In the genomic region with DNA sequence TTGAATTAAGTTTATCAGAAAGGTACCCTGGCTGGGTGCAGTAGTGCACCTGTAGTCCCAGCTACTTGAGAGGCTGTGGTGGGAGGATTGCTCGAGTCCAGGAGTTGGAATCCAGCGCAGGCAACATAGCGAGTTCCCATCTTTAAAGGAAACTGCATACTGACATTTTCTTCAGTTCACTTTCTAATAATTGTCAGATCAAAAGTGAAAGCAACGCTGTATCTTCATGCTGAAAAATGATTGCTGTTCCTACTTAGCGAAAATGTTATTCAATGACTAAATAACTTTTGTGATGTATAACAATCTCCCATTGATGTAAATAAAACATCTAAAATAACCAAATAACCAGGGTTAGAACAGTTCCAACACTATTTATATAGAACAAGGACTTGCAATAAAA, we compare ENCODE assay signal across 8 cellular contexts. TPM values are rescaled to one million over a fixed set of nuclear protein-coding genes. Genes with fewer than 3 reads are reported as not detected.
A peak's percentile ranks its signal among the peaks of the same experiment; 100 is the strongest.
DNase-seq lines count a peak whose midpoint lies in the region; ATAC-seq and TF ChIP-seq lines count a peak whose summit lies in the region.

No MANE protein-coding gene starts in this region.

- H3K79me2 ChIP-seq in PC-3 (ENCODE audit: low read length): peaks cover 74% of the 10 kb centered on the region

- H3K4me3 ChIP-seq in PC-3 (ENCODE audit: low read length) (peak overlapping the region; percentile 87), epithelial cell of esophagus (ENCODE audit: low read length) (peak overlapping the region; percentile 74), prostate gland (peak overlapping the region; percentile 77 to 95)

- DNase-seq in PC-3 (no peak), epithelial cell of esophagus (ENCODE audit: low read depth) (no peak), prostate gland (ENCODE audit: low spot score) (no peak), NCI-H226 (no peak)

- H3K9ac ChIP-seq in ES-I3 (ENCODE audit: low read depth, low read length) (peak overlapping the region; percentile 84), PC-3 (ENCODE audit: low read length) (peak overlapping the region; percentile 99; the same call in 1 of the 2 replicates)

- TF ChIP-seq POLR2A in prostate gland (IDR thresholded peaks at IDR 0.05): no peak

- no peaks in the 10 kb centered on the region for H3K36me3 ChIP-seq in ES-I3 (ENCODE audit: insufficient read depth, low read length)
- no peaks in the 10 kb centered on the region for H3K36me3 ChIP-seq in PC-3 (ENCODE audit: low read depth, low read length)
- no peaks in the 10 kb centered on the region for H3K36me3 ChIP-seq in prostate gland

- intact Hi-C loops in PC-3 (cut with micrococcal nuclease): loop anchor here (5.0 kb wide), 2 partner anchors 69 to 149 kb away; a partner anchor contains a TSS
- intact Hi-C loops in prostate gland (cut with DNase I): loop anchor here (2.0 to 10.0 kb wide), 2 partner anchors 67 to 151 kb away; a partner anchor contains a TSS

- H3K27me3 ChIP-seq in PC-3 (ENCODE audit: low read length) (no peaks in the 10 kb centered on the region), prostate gland (replicated peaks; ENCODE audit: insufficient read depth) (no peaks in the 10 kb centered on the region)

- H3K9me2 ChIP-seq in PC-3 (replicated peaks; ENCODE audit: low read length): no peaks in the 10 kb centered on the region

- H3K4me2 ChIP-seq in PC-3 (ENCODE audit: low read length): peak overlapping the region; percentile 91

- TF ChIP-seq CTCF in PC-3 (conservative IDR thresholded peaks at IDR 0.05; ENCODE audit: low read depth, low read length) (no peak), epithelial cell of esophagus (IDR thresholded peaks at IDR 0.05; ENCODE audit: insufficient read depth, low read depth, low read length, missing control alignments) (no peak), prostate gland (IDR thresholded peaks at IDR 0.05) (no peak)

- BruUV-seq in PC-3 (replicated peaks; lab: Mats Ljungman, UMichigan): no TSS peak

- 24% methylated on average over 5 of the region's 5 CpGs for WGBS in prostate gland

- CTCF ChIA-PET in PC-3 (lab: Charles Lee): no interaction called here

- peaks cover 10% of the 10 kb centered on the region; the same call in 1 of the 2 replicates for H4K20me1 ChIP-seq in PC-3 (ENCODE audit: low read length)

- ATAC-seq in PC-3: no peak
- ATAC-seq in HG03442 (IDR thresholded peaks at IDR 0.05; ENCODE audit: unreplicated experiment): no peak
- no peak for ATAC-seq in GM19452 (IDR thresholded peaks at IDR 0.05; ENCODE audit: unreplicated experiment)
- no peak for ATAC-seq in GM21528 (IDR thresholded peaks at IDR 0.05; ENCODE audit: low FRiP score, unreplicated experiment)

- H3K4me1 ChIP-seq in ES-I3 (ENCODE audit: insufficient read depth, low read length) (peaks cover 3% of the 10 kb centered on the region; the same call in 1 of the 2 replicates), PC-3 (ENCODE audit: insufficient read depth, low read length) (peaks cover 8% of the 10 kb centered on the region), prostate gland (replicated peaks) (peaks cover 6% of the 10 kb centered on the region)

- no peaks in the 10 kb centered on the region for H3F3A ChIP-seq in PC-3 (ENCODE audit: low read length, unreplicated experiment)

- H3K9me3 ChIP-seq in ES-I3 (ENCODE audit: control insufficient read depth, insufficient read depth, low read length) (no peaks in the 10 kb centered on the region), PC-3 (ENCODE audit: low read length) (no peaks in the 10 kb centered on the region), prostate gland (no peaks in the 10 kb centered on the region)

- POLR2A ChIA-PET in PC-3 (lab: Charles Lee; ENCODE audit: unreplicated experiment): no interaction called here

- H2AFZ ChIP-seq in PC-3 (ENCODE audit: low read length): no peak overlapping the region

- H3K27ac ChIP-seq in PC-3 (ENCODE audit: low read length): no peak overlapping the region
- H3K27ac ChIP-seq in prostate gland: peak overlapping the region in 1 of 2 donors; percentile 97

RNA-seq across cellular contexts. Expression of a gene that starts 1.7 kb away (rescaled TPM):
- total RNA-seq in PC-3 (2014; rRNA removed) (9.2 and 9.7 TPM in 2 replicates), prostate gland (10 to 100 TPM; 28.7 to 44.8 TPM)

RNA-seq across cellular contexts. Expression of a gene that starts 30.1 kb away (rescaled TPM):
- total RNA-seq in PC-3 (2014; rRNA removed) (19.2 and 25.5 TPM in 2 replicates), prostate gland (10 to 100 TPM; 23.6 to 32.9 TPM)

RNA-seq across cellular contexts. Expression of a gene that starts 33.4 kb away (rescaled TPM):
- total RNA-seq in PC-3 (2014; rRNA removed) (122 and 158 TPM in 2 replicates), prostate gland (100 to 1,000 TPM in 1 of 2 donors, 10 to 100 TPM in 1; 77.6 to 114 TPM)
